10 cellular contexts compared by ENCODE assay signal in genomic region chr6:53042112-53042511, GRCh38. TPM values are rescaled to one million over a fixed set of nuclear protein-coding genes. Genes with fewer than 3 reads are reported as not detected.
DNase-seq lines count a peak whose midpoint lies in the region; ATAC-seq and TF ChIP-seq lines count a peak whose summit lies in the region.
"Had no signal": no experiment of that assay in that cellular context is flagged by ENCODE, and none has a peak within 500 bp of the region (broad histone marks: within the 10 kb centered on the region; RNA-seq: fewer than 3 reads in every experiment).

No MANE protein-coding gene starts in this region.

- no peak for ATAC-seq in stimulated activated memory B cell treated with anti-CD40 and anti-IgM and Interleukin-4, amounts not matched to agents 10 μg/mL and 1 μg/mL and 100 μg/mL, for 72 hours

- H4K20me1 ChIP-seq in smooth muscle cell (ENCODE audit: low read depth), result no peaks in the 10 kb centered on the region

- H3K36me3 ChIP-seq in adrenal gland (replicated peaks in 1 of 2), result peaks cover 0 to 38% of the 10 kb centered on the region in 2 donors
- no peaks in the 10 kb centered on the region for H3K36me3 ChIP-seq in smooth muscle cell (ENCODE audit: low read depth)

- H3K27ac Mint-ChIP-seq in stimulated activated memory B cell treated with anti-CD40 and anti-IgM and Interleukin-4, amounts not matched to agents 10 μg/mL and 1 μg/mL and 100 μg/mL, for 72 hours, result no peak overlapping the region

- TF ChIP-seq CTCF in adrenal gland (IDR thresholded peaks at IDR 0.05), result no peak
- no peak for TF ChIP-seq CTCF in fibroblast of villous mesenchyme (IDR thresholded peaks at IDR 0.05; ENCODE audit: insufficient read depth, low read depth, low read length)
- TF ChIP-seq CTCF in smooth muscle cell (IDR thresholded peaks at IDR 0.05; ENCODE audit: borderline replicate concordance, insufficient read depth, poor library complexity, severe bottlenecking), result no peak

- 23 to 39% (median 31%) methylated on average over 4 of the region's 4 CpGs for WGBS in adrenal gland, 4 donors
- 8% methylated on average over 4 of the region's 4 CpGs for WGBS in smooth muscle cell (ENCODE audit: low lambda C conversion rate)

- H2AFZ ChIP-seq in smooth muscle cell (ENCODE audit: low read depth), result no peak overlapping the region

- intact Hi-C loops in adrenal gland (cut with DNase I), result no loop called here

- H3K27me3 Mint-ChIP-seq in stimulated activated memory B cell treated with anti-CD40 and anti-IgM and Interleukin-4, amounts not matched to agents 10 μg/mL and 1 μg/mL and 100 μg/mL, for 72 hours, result no peaks in the 10 kb centered on the region

- H3K9me3 Mint-ChIP-seq in stimulated activated memory B cell treated with anti-CD40 and anti-IgM and Interleukin-4, amounts not matched to agents 10 μg/mL and 1 μg/mL and 100 μg/mL, for 72 hours, result no peaks in the 10 kb centered on the region

- TF ChIP-seq POLR2A in adrenal gland (IDR thresholded peaks at IDR 0.05), result no peak

- DNase-seq in HPDE6-E6E7 (ENCODE audit: extremely low spot score) (peak; percentile 35), adrenal gland (no peak), fibroblast of villous mesenchyme (ENCODE audit: low read depth) (peak; percentile 83), smooth muscle cell (lab: John Stamatoyannopoulos, UW; ENCODE audit: unreplicated experiment) (no peak), NCI-H2081 (lab: John Stamatoyannopoulos, UW) (no peak), NCI-H748 treated with DMSO at 0.1 percent for 48 hours (lab: John Stamatoyannopoulos, UW) (no peak)
- no peak for DNase-seq in stimulated activated naive CD4-positive, alpha-beta T cell treated with Interleukin-2 at 50 U/mL for 16 hours (lab: John Stamatoyannopoulos, UW)
- DNase-seq: cortex of kidney, SIG-M5 had no signal

- H3K27ac ChIP-seq in adrenal gland (peak overlapping the region; percentile 31 to 80 (median 58)), smooth muscle cell (ENCODE audit: low read depth) (peak overlapping the region; percentile 96)

- H3K4me3 ChIP-seq in adrenal gland, result no peak overlapping the region
- no peak overlapping the region for H3K4me3 ChIP-seq in fibroblast of villous mesenchyme (ENCODE audit: low read depth, low read length)
- H3K4me3 ChIP-seq in smooth muscle cell, result no peak overlapping the region

- peaks cover 12% of the 10 kb centered on the region for H3F3A ChIP-seq in smooth muscle cell (ENCODE audit: low read depth)

- H3K4me1 ChIP-seq in adrenal gland (replicated peaks in 1 of 2) (peaks cover 20 to 39% of the 10 kb centered on the region in 2 donors), smooth muscle cell (ENCODE audit: low read depth) (peaks cover 42% of the 10 kb centered on the region)

- peaks cover 12% of the 10 kb centered on the region for H3K79me2 ChIP-seq in smooth muscle cell (ENCODE audit: low read depth)

- no peaks in the 10 kb centered on the region for H3K9me3 ChIP-seq in adrenal gland (replicated peaks in 1 of 3)
- H3K9me3 ChIP-seq in smooth muscle cell (replicated peaks; ENCODE audit: low read depth), result no peaks in the 10 kb centered on the region

- peak overlapping the region; percentile 55 for H3K9ac ChIP-seq in smooth muscle cell (ENCODE audit: low read depth)

- peak overlapping the region; percentile 77 for H3K4me2 ChIP-seq in smooth muscle cell

- H3K4me3 Mint-ChIP-seq in stimulated activated memory B cell treated with anti-CD40 and anti-IgM and Interleukin-4, amounts not matched to agents 10 μg/mL and 1 μg/mL and 100 μg/mL, for 72 hours, result no peak overlapping the region

- no peaks in the 10 kb centered on the region for H3K4me1 Mint-ChIP-seq in stimulated activated memory B cell treated with anti-CD40 and anti-IgM and Interleukin-4, amounts not matched to agents 10 μg/mL and 1 μg/mL and 100 μg/mL, for 72 hours

- H3K36me3 Mint-ChIP-seq in stimulated activated memory B cell treated with anti-CD40 and anti-IgM and Interleukin-4, amounts not matched to agents 10 μg/mL and 1 μg/mL and 100 μg/mL, for 72 hours, result peaks cover 35% of the 10 kb centered on the region

- H3K27me3 ChIP-seq in adrenal gland (no peaks in the 10 kb centered on the region), smooth muscle cell (ENCODE audit: low read depth) (no peaks in the 10 kb centered on the region)

RNA-seq across cellular contexts. Expression of gene CILK1, which starts 19.5 kb away (rescaled TPM):
- total RNA-seq in adrenal gland (10 to 100 TPM; 28.2 to 71.1 (median 47.4) TPM), fibroblast of villous mesenchyme (10.3 and 12.5 TPM in 2 replicates), smooth muscle cell (16.4 and 18.5 TPM in 2 replicates)
- polyA plus RNA-seq in adrenal gland (10 to 100 TPM; 11.7 to 52.7 (median 12.1) TPM), smooth muscle cell (6.5 and 10.2 TPM in 2 replicates)

RNA-seq across cellular contexts. Expression of gene FBXO9, which starts 23.1 kb away (rescaled TPM):
- total RNA-seq in adrenal gland (100 to 1,000 TPM in 7 of 8 donors, 10 to 100 TPM in 1; 42.7 to 396 (median 163) TPM), fibroblast of villous mesenchyme (47.0 and 55.3 TPM in 2 replicates), smooth muscle cell (25.3 and 25.5 TPM in 2 replicates)
- polyA plus RNA-seq in adrenal gland (100 to 1,000 TPM in 1 of 3 donors, 10 to 100 TPM in 2; 60.1 to 176 (median 60.8) TPM), smooth muscle cell (55.1 and 57.2 TPM in 2 replicates)

RNA-seq across cellular contexts. Expression of gene GSTA4, which starts 47.0 kb away (rescaled TPM):
- total RNA-seq in adrenal gland, result 100 to 1,000 TPM; 165 to 656 (median 343) TPM
- polyA plus RNA-seq in adrenal gland, result 1,000 to 10,000 TPM in 1 of 3 donors, 100 to 1,000 TPM in 2; 144 to 1,199 (median 302) TPM
- total RNA-seq in fibroblast of villous mesenchyme, result 22.5 and 25.9 TPM in 2 replicates
- 60.9 and 62.6 TPM in 2 replicates for total RNA-seq in smooth muscle cell
- polyA plus RNA-seq in smooth muscle cell, result 49.1 and 60.2 TPM in 2 replicates

Comparison
In these comparisons a context has a peak if more than half of its experiments do, and no peak if none do; other contexts are left out.
1. DNase-seq: peak in HPDE6-E6E7 (single experiment) and fibroblast of villous mesenchyme (single experiment); none in adrenal gland (0 of 7), smooth muscle cell (single experiment), NCI-H2081 (0 of 2), stimulated activated naive CD4-positive, alpha-beta T cell treated with Interleukin-2 at 50 U/mL for 16 hours (single experiment) and NCI-H748 treated with DMSO at 0.1 percent for 48 hours (single experiment).